ENCODE assay signal across 31 cellular contexts in the genomic region with DNA sequence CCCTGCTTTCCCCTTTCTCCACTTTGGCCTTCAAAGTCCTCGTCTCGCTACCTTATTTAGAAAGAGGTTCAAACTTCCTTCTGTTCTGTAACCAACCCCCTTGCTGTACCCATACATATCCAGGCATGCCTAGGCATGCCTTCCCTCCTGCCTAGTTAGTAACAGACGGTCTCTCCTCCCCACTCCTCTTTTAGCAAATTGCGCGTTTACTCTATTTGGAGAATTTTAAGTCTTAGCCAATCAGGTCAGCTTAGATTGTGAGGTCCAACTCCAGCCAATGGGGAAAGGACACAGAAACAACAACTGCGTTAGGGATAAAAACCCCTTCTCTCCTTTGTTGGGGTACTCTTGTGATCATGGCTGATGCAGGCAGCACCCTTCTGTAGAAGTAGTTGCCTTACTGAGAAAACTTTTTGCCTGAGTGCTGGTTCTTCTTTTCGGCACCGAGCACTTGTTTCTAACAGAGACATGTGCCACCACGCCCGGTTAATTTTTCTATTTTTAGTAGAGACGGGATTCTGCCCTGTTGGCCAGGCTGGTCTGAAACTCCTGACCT.
DNase-seq lines count a peak whose midpoint lies in the region; ATAC-seq, FAIRE-seq and TF ChIP-seq lines count a peak whose summit lies in the region.
"Had no signal": no experiment of that assay in that cellular context is flagged by ENCODE, and none has a peak within 500 bp of the region (broad histone marks: within the 10 kb centered on the region; RNA-seq: fewer than 3 reads in every experiment).

No MANE protein-coding gene starts in this region.

- peaks cover 0 to 3% of the 10 kb centered on the region in 2 experiments; a peak in 3 of 5 replicates for H3K9me3 Mint-ChIP-seq in H9
- H3K9me3 Mint-ChIP-seq in activated T-helper 1 cell treated with anti-CD3 and anti-CD28 coated beads, Interleukin-12 subunit alpha, Interleukin-12 subunit beta, Interleukin-2, Interleukin-4 antibody, amounts not matched to agents 30 ng/mL and 10 ng/mL and 1 ng/mL, durations not matched to agents 14 hours and 24 hours and 36 hours: peaks cover 4% of the 10 kb centered on the region

- no peak overlapping the region for H2AFZ ChIP-seq in H9 (ENCODE audit: low read length)
- H2AFZ ChIP-seq in keratinocyte (ENCODE audit: control insufficient read depth, low read length): peak overlapping the region; percentile 61
- H2AFZ ChIP-seq: GM23248, PC-9 had no signal

- H3K56ac ChIP-seq in H9 (ENCODE audit: insufficient read length, low read depth, low read length): no peak overlapping the region

- WGBS in H9 (ENCODE audit: extremely low coverage, insufficient read length, low lambda C conversion rate): no CpG with 5 or more reads among the region's 11 CpGs

- TF ChIP-seq CTCF in H9 (conservative IDR thresholded peaks at IDR 0.05) (no peak), keratinocyte (optimal IDR thresholded peaks at IDR 0.05 in 1 of 3, IDR thresholded peaks at IDR 0.05 in 1 of 3, conservative IDR thresholded peaks at IDR 0.05 in 1 of 3; ENCODE audit: extremely low read depth in 1 of 3, insufficient read depth in 2 of 3, low read length in 3 of 3) (no peak), omental fat pad (IDR thresholded peaks at IDR 0.05) (no peak)

- no peaks in the 10 kb centered on the region for H3K23me2 ChIP-seq in H9 (ENCODE audit: insufficient read length, low read depth, low read length, poor library complexity, severe bottlenecking)

- H3K4me3 Mint-ChIP-seq in H9: no peak overlapping the region
- H3K4me3 Mint-ChIP-seq in activated T-helper 1 cell treated with anti-CD3 and anti-CD28 coated beads, Interleukin-12 subunit alpha, Interleukin-12 subunit beta, Interleukin-2, Interleukin-4 antibody, amounts not matched to agents 30 ng/mL and 10 ng/mL and 1 ng/mL, durations not matched to agents 14 hours and 24 hours and 36 hours: no peak overlapping the region
- H3K4me3 Mint-ChIP-seq: activated naive CD8-positive, alpha-beta T cell treated with anti-CD3 and anti-CD28 coated beads for 36 hours; CD4-positive, CD25-positive, alpha-beta regulatory T cell; mesothelial cell of epicardium; naive thymus-derived CD4-positive, alpha-beta T cell; stimulated activated naive CD8-positive, alpha-beta T cell treated with anti-CD3 and anti-CD28 coated beads, Interleukin-15, Interleukin-2, amounts not matched to agents 100 ng/mL and 50 ng/mL, for 24 hours had no signal

- no peak for FAIRE-seq in keratinocyte (lab: Jason Lieb, UNC)
- FAIRE-seq: endometrium, GM12892, islet of Langerhans had no signal

- H3K9me3 ChIP-seq in H9 (ENCODE audit: control insufficient read depth, low read depth, low read length): no peaks in the 10 kb centered on the region
- H3K9me3 ChIP-seq in keratinocyte (ENCODE audit: control insufficient read depth, low read depth, low read length): peaks cover 2% of the 10 kb centered on the region
- H3K9me3 ChIP-seq: MG63 had no signal

- H3K14ac ChIP-seq in H9 (ENCODE audit: insufficient read depth, low read length): peak overlapping the region; percentile 55; the same call in 1 of the 2 replicates

- no peak overlapping the region for H2BK20ac ChIP-seq in H9 (ENCODE audit: low read depth, low read length, poor library complexity, severe bottlenecking)

- H3K79me2 ChIP-seq in H9 (ENCODE audit: insufficient read depth, low read length) (no peaks in the 10 kb centered on the region), keratinocyte (ENCODE audit: control insufficient read depth, insufficient read depth, low read length) (no peaks in the 10 kb centered on the region)

- peaks cover 21 to 29% of the 10 kb centered on the region in 2 experiments for H3K4me1 Mint-ChIP-seq in H9
- H3K4me1 Mint-ChIP-seq in activated T-helper 1 cell treated with anti-CD3 and anti-CD28 coated beads, Interleukin-12 subunit alpha, Interleukin-12 subunit beta, Interleukin-2, Interleukin-4 antibody, amounts not matched to agents 30 ng/mL and 10 ng/mL and 1 ng/mL, durations not matched to agents 14 hours and 24 hours and 36 hours (ENCODE audit: low read depth): no peaks in the 10 kb centered on the region
- H3K4me1 Mint-ChIP-seq: activated naive CD8-positive, alpha-beta T cell treated with anti-CD3 and anti-CD28 coated beads for 36 hours; CD4-positive, CD25-positive, alpha-beta regulatory T cell had no signal

- H2BK5ac ChIP-seq in H9 (ENCODE audit: insufficient read length, low read length): no peak overlapping the region

- ATAC-seq in HG03571 (IDR thresholded peaks at IDR 0.05; ENCODE audit: unreplicated experiment): no peak
- ATAC-seq in omental fat pad (ENCODE audit: low FRiP score): no peak
- ATAC-seq: naive thymus-derived CD4-positive, alpha-beta T cell; Right ventricle myocardium inferior had no signal

- intact Hi-C loops in activated T-helper 1 cell treated with anti-CD3 and anti-CD28 coated beads, Interleukin-12 subunit alpha, Interleukin-12 subunit beta, Interleukin-2, Interleukin-4 antibody, amounts not matched to agents 30 ng/mL and 10 ng/mL and 1 ng/mL, durations not matched to agents 14 hours and 24 hours and 36 hours (cut with micrococcal nuclease): no loop called here

- H3K4me3 ChIP-seq in keratinocyte (ENCODE audit: control insufficient read depth in 2 of 3, extremely low read depth in 1 of 3, insufficient read depth in 2 of 3, low read depth in 1 of 3, low read length in 3 of 3): no peak overlapping the region
- H3K4me3 ChIP-seq: GM23248, left ventricle myocardium inferior, MG63, PC-9 had no signal

- peaks cover 2% of the 10 kb centered on the region; the same call in 1 of the 2 replicates for H3K4me1 ChIP-seq in H9 (ENCODE audit: insufficient read depth, low read length)
- peaks cover 10% of the 10 kb centered on the region for H3K4me1 ChIP-seq in keratinocyte (ENCODE audit: control insufficient read depth, extremely low read depth, insufficient read depth, low read length)
- H3K4me1 ChIP-seq: left ventricle myocardium inferior had no signal

- no peaks in the 10 kb centered on the region for H3K79me1 ChIP-seq in H9 (ENCODE audit: insufficient read depth, low read depth, low read length, poor library complexity, severe bottlenecking)

- H4K20me1 ChIP-seq in H9 (ENCODE audit: control insufficient read depth, insufficient read depth, insufficient read length): no peaks in the 10 kb centered on the region
- H4K20me1 ChIP-seq in keratinocyte (ENCODE audit: control insufficient read depth, extremely low read depth, insufficient read depth, low read length): no peaks in the 10 kb centered on the region

- no peak overlapping the region for H3K27ac ChIP-seq in H9 (ENCODE audit: insufficient read length, low read depth, low read length)
- H3K27ac ChIP-seq in keratinocyte (ENCODE audit: control insufficient read depth, insufficient read depth, low read length): no peak overlapping the region
- H3K27ac ChIP-seq: GM23248, left ventricle myocardium inferior, PC-9 had no signal

- dilution Hi-C loops in keratinocyte (cut with MboI; ENCODE audit: extremely low pct_ligation_motif_present, low sequenced_read_pairs): no loop called here

- peak; percentile 29 for DNase-seq in NCI-H2171 treated with DMSO at 0.1 percent for 48 hours (lab: John Stamatoyannopoulos, UW)
- DNase-seq in NCI-H2171 (lab: John Stamatoyannopoulos, UW): no peak
- DNase-seq in H9: peak; percentile 72
- no peak for DNase-seq in activated T-helper 1 cell treated with anti-CD3 and anti-CD28 coated beads, Interleukin-12 subunit alpha, Interleukin-12 subunit beta, Interleukin-2, Interleukin-4 antibody, amounts not matched to agents 30 ng/mL and 10 ng/mL and 1 ng/mL, durations not matched to agents 14 hours and 24 hours and 36 hours (ENCODE audit: low spot score)
- DNase-seq in keratinocyte (ENCODE audit: low read depth, low spot score): no peak
- no peak for DNase-seq in HPDE6-E6E7 (ENCODE audit: extremely low spot score)
- DNase-seq in omental fat pad (ENCODE audit: low spot score): no peak
- DNase-seq: 8988T; activated CD4-positive, alpha-beta T cell treated with anti-CD3 and anti-CD28 coated beads, Interleukin-2, amount 50 U/mL, for 48 hours; activated CD4-positive, CD25-positive, alpha-beta regulatory T cell; activated naive CD8-positive, alpha-beta T cell treated with anti-CD3 and anti-CD28 coated beads for 36 hours; aorta; CD4-positive, CD25-positive, alpha-beta regulatory T cell; central memory CD4-positive, alpha-beta T cell; EL; GM23248; hypothalamus; left ventricle myocardium inferior; MG63; naive thymus-derived CD4-positive, alpha-beta T cell; NCI-H2081 treated with DMSO at 0.1 percent for 48 hours; NCI-H524; PC-9; T1000 had no signal

- H4K91ac ChIP-seq in H9 (ENCODE audit: insufficient read length, low read depth, low read length): no peak overlapping the region

- H2AK5ac ChIP-seq in H9 (ENCODE audit: insufficient read length, low read length): no peak overlapping the region

- H3T11ph ChIP-seq in H9 (ENCODE audit: low read length): no peak overlapping the region

- peaks cover 4 to 14% (median 7%) of the 10 kb centered on the region in 3 experiments; a peak in 5 of 7 replicates for H3K36me3 Mint-ChIP-seq in H9 (ENCODE audit: insufficient read depth in 1 of 3, low read depth in 3 of 3)
- H3K36me3 Mint-ChIP-seq in activated T-helper 1 cell treated with anti-CD3 and anti-CD28 coated beads, Interleukin-12 subunit alpha, Interleukin-12 subunit beta, Interleukin-2, Interleukin-4 antibody, amounts not matched to agents 30 ng/mL and 10 ng/mL and 1 ng/mL, durations not matched to agents 14 hours and 24 hours and 36 hours (ENCODE audit: low read depth): no peaks in the 10 kb centered on the region
- H3K36me3 Mint-ChIP-seq: CD4-positive, CD25-positive, alpha-beta regulatory T cell; mesothelial cell of epicardium had no signal

- no peak overlapping the region for H3K23ac ChIP-seq in H9 (ENCODE audit: insufficient read length, low read depth, low read length)

- H3K36me3 ChIP-seq in keratinocyte (ENCODE audit: control insufficient read depth in 2 of 2, extremely low read depth in 1 of 2, insufficient read depth in 2 of 2, low read length in 2 of 2): no peaks in the 10 kb centered on the region
- H3K36me3 ChIP-seq: left ventricle myocardium inferior, MG63 had no signal

- H3K4me2 ChIP-seq in H9 (ENCODE audit: insufficient read depth, insufficient read length, low read length) (no peak overlapping the region), keratinocyte (ENCODE audit: control insufficient read depth, extremely low read depth, insufficient read depth, low read depth, low read length) (no peak overlapping the region)
- H3K4me2 ChIP-seq: PC-9 had no signal

- H2BK120ac ChIP-seq in H9 (ENCODE audit: low read depth, low read length, poor library complexity, severe bottlenecking): peak overlapping the region; percentile 39

- peak overlapping the region in 2 of 3 experiments; percentile 95 to 96; a peak in 4 of 7 replicates for H3K27ac Mint-ChIP-seq in H9
- peak overlapping the region; percentile 10 for H3K27ac Mint-ChIP-seq in activated T-helper 1 cell treated with anti-CD3 and anti-CD28 coated beads, Interleukin-12 subunit alpha, Interleukin-12 subunit beta, Interleukin-2, Interleukin-4 antibody, amounts not matched to agents 30 ng/mL and 10 ng/mL and 1 ng/mL, durations not matched to agents 14 hours and 24 hours and 36 hours
- H3K27ac Mint-ChIP-seq: activated naive CD8-positive, alpha-beta T cell treated with anti-CD3 and anti-CD28 coated beads for 36 hours; CD4-positive, CD25-positive, alpha-beta regulatory T cell; mesothelial cell of epicardium; naive thymus-derived CD4-positive, alpha-beta T cell; stimulated activated naive CD8-positive, alpha-beta T cell treated with anti-CD3 and anti-CD28 coated beads, Interleukin-15, Interleukin-2, amounts not matched to agents 100 ng/mL and 50 ng/mL, for 24 hours had no signal

- no peak overlapping the region for H2BK15ac ChIP-seq in H9 (ENCODE audit: low read depth, low read length)

- no peak overlapping the region for H3K18ac ChIP-seq in H9 (ENCODE audit: insufficient read length, low read depth, low read length)

- no peaks in the 10 kb centered on the region; the same call in 1 of the 2 replicates for H3K27me3 Mint-ChIP-seq in H9 (ENCODE audit: low read depth)
- peaks cover 14% of the 10 kb centered on the region for H3K27me3 Mint-ChIP-seq in activated T-helper 1 cell treated with anti-CD3 and anti-CD28 coated beads, Interleukin-12 subunit alpha, Interleukin-12 subunit beta, Interleukin-2, Interleukin-4 antibody, amounts not matched to agents 30 ng/mL and 10 ng/mL and 1 ng/mL, durations not matched to agents 14 hours and 24 hours and 36 hours (ENCODE audit: insufficient read depth)

- H3K9me1 ChIP-seq in keratinocyte (ENCODE audit: control insufficient read depth, extremely low read depth, insufficient read depth, low read length): no peaks in the 10 kb centered on the region

- no peak overlapping the region for H3K4ac ChIP-seq in H9 (ENCODE audit: low read depth, low read length)

- H4K5ac ChIP-seq in H9 (ENCODE audit: insufficient read length, low read depth, low read length): no peak overlapping the region

- H3K27me3 ChIP-seq in H9 (ENCODE audit: insufficient read depth, low read length): peaks cover 2% of the 10 kb centered on the region; the same call in 1 of the 2 replicates
- no peaks in the 10 kb centered on the region for H3K27me3 ChIP-seq in keratinocyte (ENCODE audit: control insufficient read depth, extremely low read depth, insufficient read depth, low read length)
- H3K27me3 ChIP-seq: MG63 had no signal

- H3K9ac ChIP-seq in H9 (ENCODE audit: extremely low read depth, insufficient read length, low read length) (no peak overlapping the region), keratinocyte (ENCODE audit: control insufficient read depth, extremely low read depth, insufficient read depth, low read length) (no peak overlapping the region)
- H3K9ac ChIP-seq: GM23248 had no signal

- H2BK12ac ChIP-seq in H9 (ENCODE audit: insufficient read length, low read depth, low read length): no peak overlapping the region

- H4K8ac ChIP-seq in H9 (replicated peaks; ENCODE audit: insufficient read length, low read depth, low read length): no peak overlapping the region

Comparison
In these comparisons a context has a peak if more than half of its experiments do, and no peak if none do; other contexts are left out.
1. DNase-seq: peak in NCI-H2171 treated with DMSO at 0.1 percent for 48 hours (single experiment) and H9 (single experiment); none in NCI-H2171 (single experiment), activated T-helper 1 cell treated with anti-CD3 and anti-CD28 coated beads, Interleukin-12 subunit alpha, Interleukin-12 subunit beta, Interleukin-2, Interleukin-4 antibody, amounts not matched to agents 30 ng/mL and 10 ng/mL and 1 ng/mL, durations not matched to agents 14 hours and 24 hours and 36 hours (single experiment), keratinocyte (single experiment), HPDE6-E6E7 (single experiment) and omental fat pad (single experiment).